9 cellular contexts compared by ENCODE assay signal in the genomic region with DNA sequence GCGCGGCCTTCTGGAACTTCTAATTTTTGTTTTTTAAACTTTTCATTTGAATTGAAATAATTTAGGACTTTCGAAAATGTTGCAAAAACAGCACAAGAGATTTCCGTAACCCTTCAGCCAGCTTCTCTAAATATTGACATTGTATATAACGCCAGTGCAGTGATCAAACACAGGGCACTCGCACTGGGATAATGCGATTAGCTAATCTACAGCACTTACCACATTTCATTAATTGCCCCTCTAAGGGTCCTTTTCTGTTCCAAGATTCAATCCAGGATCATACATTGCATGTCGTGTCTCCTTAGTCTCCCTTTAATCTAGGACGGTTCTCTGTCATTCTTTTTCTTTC. TPM values are rescaled to one million over a fixed set of nuclear protein-coding genes. Genes with fewer than 3 reads are reported as not detected.
A peak's percentile ranks its signal among the peaks of the same experiment; 100 is the strongest.
DNase-seq lines count a peak whose midpoint lies in the region; ATAC-seq and TF ChIP-seq lines count a peak whose summit lies in the region.
"Had no signal": no experiment of that assay in that cellular context is flagged by ENCODE, and none has a peak within 500 bp of the region (broad histone marks: within the 10 kb centered on the region; RNA-seq: fewer than 3 reads in every experiment).

No MANE protein-coding gene starts in this region.

- WGBS in smooth muscle cell (ENCODE audit: low lambda C conversion rate): 53% methylated on average over 9 of the region's 9 CpGs

- peak overlapping the region; percentile 68 for H3K4me3 Mint-ChIP-seq in glutamatergic neuron (ENCODE audit: unreplicated experiment)

- no peak overlapping the region for H3K27ac ChIP-seq in SK-N-MC
- no peak overlapping the region for H3K27ac ChIP-seq in smooth muscle cell (ENCODE audit: low read depth)
- H3K27ac ChIP-seq: 22Rv1 had no signal

- no peaks in the 10 kb centered on the region for H3K79me2 ChIP-seq in smooth muscle cell (ENCODE audit: low read depth)

- H3K4me1 Mint-ChIP-seq in glutamatergic neuron (ENCODE audit: low read depth, unreplicated experiment): no peaks in the 10 kb centered on the region

- H3K9ac ChIP-seq in SK-N-MC (ENCODE audit: insufficient read length) (peak overlapping the region; percentile 80), smooth muscle cell (ENCODE audit: low read depth) (no peak overlapping the region)

- TF ChIP-seq CTCF in glutamatergic neuron (IDR thresholded peaks at IDR 0.05; ENCODE audit: partially characterized antibody, unreplicated experiment) (no peak), smooth muscle cell (IDR thresholded peaks at IDR 0.05; ENCODE audit: borderline replicate concordance, insufficient read depth, poor library complexity, severe bottlenecking) (no peak)

- H3K9me3 Mint-ChIP-seq in glutamatergic neuron (ENCODE audit: unreplicated experiment): peaks cover 1% of the 10 kb centered on the region

- ATAC-seq in GM21390 (IDR thresholded peaks at IDR 0.05; ENCODE audit: unreplicated experiment): no peak

- H3K9me3 ChIP-seq in SK-N-MC (ENCODE audit: low read depth, low read length) (no peaks in the 10 kb centered on the region), smooth muscle cell (replicated peaks; ENCODE audit: low read depth) (no peaks in the 10 kb centered on the region)

- DNase-seq in DMS79 treated with DMSO at 0.1 percent for 48 hours (lab: John Stamatoyannopoulos, UW): peak; percentile 15
- no peak for DNase-seq in DMS79 (lab: John Stamatoyannopoulos, UW)
- no peak for DNase-seq in SK-N-MC (ENCODE audit: low read depth, low spot score)
- DNase-seq in glutamatergic neuron: no peak
- DNase-seq in smooth muscle cell (lab: John Stamatoyannopoulos, UW; ENCODE audit: unreplicated experiment): no peak
- DNase-seq in NCI-H2227 treated with DMSO at 0.1 percent for 48 hours (lab: John Stamatoyannopoulos, UW): no peak
- no peak for DNase-seq in stimulated activated CD4-positive, alpha-beta T cell treated with anti-CD3 and anti-CD28 coated beads, Interleukin-4, amount 100 ng/mL, for 24 hours

- H3K4me3 ChIP-seq in SK-N-MC (peak overlapping the region; percentile 84), smooth muscle cell (peak overlapping the region; percentile 77)

- peaks cover 6% of the 10 kb centered on the region for H3F3A ChIP-seq in smooth muscle cell (ENCODE audit: low read depth)

- peaks cover 65% of the 10 kb centered on the region for H3K27me3 ChIP-seq in smooth muscle cell (ENCODE audit: low read depth)

- peaks cover 9% of the 10 kb centered on the region for H3K4me1 ChIP-seq in smooth muscle cell (ENCODE audit: low read depth)

- peaks cover 4% of the 10 kb centered on the region for H3K27me3 Mint-ChIP-seq in glutamatergic neuron (ENCODE audit: unreplicated experiment)

- H3K4me2 ChIP-seq in smooth muscle cell: peak overlapping the region; percentile 97

- H3K27ac Mint-ChIP-seq in glutamatergic neuron (ENCODE audit: unreplicated experiment): no peak overlapping the region

- no peaks in the 10 kb centered on the region for H3K36me3 Mint-ChIP-seq in glutamatergic neuron (ENCODE audit: unreplicated experiment)

- no peaks in the 10 kb centered on the region for H3K36me3 ChIP-seq in SK-N-MC (ENCODE audit: insufficient read depth, low read length)
- no peaks in the 10 kb centered on the region for H3K36me3 ChIP-seq in smooth muscle cell (ENCODE audit: low read depth)

- no peak overlapping the region for H2AFZ ChIP-seq in smooth muscle cell (ENCODE audit: low read depth)

- H4K20me1 ChIP-seq in smooth muscle cell (ENCODE audit: low read depth): no peaks in the 10 kb centered on the region

RNA-seq across cellular contexts. Expression of gene CD302, which starts 0.3 kb away (rescaled TPM):
- total RNA-seq in glutamatergic neuron (ENCODE audit: unreplicated experiment): not detected
- 1.6 and 2.2 TPM in 2 replicates for total RNA-seq in smooth muscle cell
- polyA plus RNA-seq in smooth muscle cell: 1.00 and 2.0 TPM in 2 replicates
